Comparison of ENCODE assay signal across 15 cellular contexts in the genomic region with DNA sequence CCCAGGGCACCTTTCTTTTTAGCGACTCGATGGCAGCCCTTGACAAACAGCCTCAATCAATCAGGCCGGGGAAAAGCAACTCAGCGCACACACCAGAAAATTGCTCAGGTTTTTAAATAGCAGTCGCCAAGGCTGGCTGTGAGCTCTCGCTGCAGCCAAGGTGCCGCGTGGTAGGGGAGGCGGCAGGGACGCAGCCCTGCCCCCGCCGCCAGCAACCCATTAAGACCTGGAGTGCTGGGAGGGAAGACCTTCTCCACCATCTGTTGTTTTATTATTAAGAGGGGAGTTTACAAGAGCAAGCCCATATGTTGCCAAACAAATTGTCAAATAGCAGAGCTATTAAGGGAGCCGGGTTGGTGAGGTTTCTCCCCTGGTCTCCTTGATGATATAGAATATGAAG. TPM values are rescaled to one million over a fixed set of nuclear protein-coding genes. Genes with fewer than 3 reads are reported as not detected.
DNase-seq lines count a peak whose midpoint lies in the region; ATAC-seq, FAIRE-seq and TF ChIP-seq lines count a peak whose summit lies in the region.
"Had no signal": no experiment of that assay in that cellular context is flagged by ENCODE, and none has a peak within 500 bp of the region (broad histone marks: within the 10 kb centered on the region; RNA-seq: fewer than 3 reads in every experiment).

No MANE protein-coding gene starts in this region.

- no peaks in the 10 kb centered on the region for H3K36me3 Mint-ChIP-seq in neural crest cell (ENCODE audit: low read depth)
- H3K36me3 Mint-ChIP-seq in stimulated activated memory B cell treated with anti-CD40 and anti-IgM and Interleukin-4, amounts not matched to agents 10 μg/mL and 1 μg/mL and 100 μg/mL, for 72 hours = no peaks in the 10 kb centered on the region
- H3K36me3 Mint-ChIP-seq: activated naive CD8-positive, alpha-beta T cell treated with anti-CD3 and anti-CD28 coated beads, Interleukin-2, amount 10 ng/mL, durations not matched to agents 7 days and 5 days had no signal

- peak overlapping the region; percentile 25 for H3K4me3 Mint-ChIP-seq in neural crest cell
- no peak overlapping the region for H3K4me3 Mint-ChIP-seq in stimulated activated memory B cell treated with anti-CD40 and anti-IgM and Interleukin-4, amounts not matched to agents 10 μg/mL and 1 μg/mL and 100 μg/mL, for 72 hours
- H3K4me3 Mint-ChIP-seq: activated CD8-positive, alpha-beta T cell treated with anti-CD3 and anti-CD28 coated beads for 36 hours; activated naive CD8-positive, alpha-beta T cell treated with anti-CD3 and anti-CD28 coated beads, Interleukin-2, amount 10 ng/mL, durations not matched to agents 7 days and 5 days; T-helper 1 cell treated with Interleukin-12 subunit alpha and Interleukin-12 subunit beta and Interleukin-4 antibody, amounts not matched to agents 30 μg/mL and 1 μg/mL, for 36 hours had no signal

- TF ChIP-seq CTCF in neural crest cell (conservative IDR thresholded peaks at IDR 0.05) = no peak

- ATAC-seq in stimulated activated memory B cell treated with anti-CD40 and anti-IgM and Interleukin-4, amounts not matched to agents 10 μg/mL and 1 μg/mL and 100 μg/mL, for 72 hours = no peak
- ATAC-seq: activated CD8-positive, alpha-beta T cell treated with anti-CD3 and anti-CD28 coated beads for 36 hours; HCT116; Right ventricle myocardium inferior had no signal

- H3K4me1 Mint-ChIP-seq in neural crest cell = peaks cover 38% of the 10 kb centered on the region
- no peaks in the 10 kb centered on the region for H3K4me1 Mint-ChIP-seq in stimulated activated memory B cell treated with anti-CD40 and anti-IgM and Interleukin-4, amounts not matched to agents 10 μg/mL and 1 μg/mL and 100 μg/mL, for 72 hours
- H3K4me1 Mint-ChIP-seq: activated naive CD8-positive, alpha-beta T cell treated with anti-CD3 and anti-CD28 coated beads, Interleukin-2, amount 10 ng/mL, durations not matched to agents 7 days and 5 days had no signal

- no peak for FAIRE-seq in GM12891 (lab: Jason Lieb, UNC)

- peaks cover 44% of the 10 kb centered on the region for H3K27me3 Mint-ChIP-seq in neural crest cell (ENCODE audit: low read depth)
- peaks cover 92% of the 10 kb centered on the region for H3K27me3 Mint-ChIP-seq in stimulated activated memory B cell treated with anti-CD40 and anti-IgM and Interleukin-4, amounts not matched to agents 10 μg/mL and 1 μg/mL and 100 μg/mL, for 72 hours

- no peak for TF ChIP-seq POLR2A in GM12891 (IDR thresholded peaks at IDR 0.05; ENCODE audit: low read depth, low read length)

- no peak overlapping the region for H3K27ac Mint-ChIP-seq in neural crest cell (ENCODE audit: unreplicated experiment)
- no peak overlapping the region for H3K27ac Mint-ChIP-seq in stimulated activated memory B cell treated with anti-CD40 and anti-IgM and Interleukin-4, amounts not matched to agents 10 μg/mL and 1 μg/mL and 100 μg/mL, for 72 hours
- H3K27ac Mint-ChIP-seq: activated CD8-positive, alpha-beta T cell treated with anti-CD3 and anti-CD28 coated beads for 36 hours; activated naive CD8-positive, alpha-beta T cell treated with anti-CD3 and anti-CD28 coated beads, Interleukin-2, amount 10 ng/mL, durations not matched to agents 7 days and 5 days; T-helper 1 cell treated with Interleukin-12 subunit alpha and Interleukin-12 subunit beta and Interleukin-4 antibody, amounts not matched to agents 30 μg/mL and 1 μg/mL, for 36 hours had no signal

- no peaks in the 10 kb centered on the region for H3K9me3 Mint-ChIP-seq in neural crest cell
- no peaks in the 10 kb centered on the region for H3K9me3 Mint-ChIP-seq in stimulated activated memory B cell treated with anti-CD40 and anti-IgM and Interleukin-4, amounts not matched to agents 10 μg/mL and 1 μg/mL and 100 μg/mL, for 72 hours
- H3K9me3 Mint-ChIP-seq: activated CD8-positive, alpha-beta T cell treated with anti-CD3 and anti-CD28 coated beads for 36 hours; activated naive CD8-positive, alpha-beta T cell treated with anti-CD3 and anti-CD28 coated beads, Interleukin-2, amount 10 ng/mL, durations not matched to agents 7 days and 5 days; T-helper 1 cell treated with Interleukin-12 subunit alpha and Interleukin-12 subunit beta and Interleukin-4 antibody, amounts not matched to agents 30 μg/mL and 1 μg/mL, for 36 hours had no signal

- DNase-seq in DMS79 treated with DMSO at 0.1 percent for 48 hours (lab: John Stamatoyannopoulos, UW) (peak; percentile 88), NCI-H1417 treated with DMSO at 0.1 percent for 48 hours (lab: John Stamatoyannopoulos, UW) (peak; percentile 63), NCI-H82 treated with DMSO at 0.1 percent for 48 hours (lab: John Stamatoyannopoulos, UW; ENCODE audit: unreplicated experiment) (peak; percentile 96), neural crest cell (ENCODE audit: low read depth, low spot score) (no peak), GM12891 (ENCODE audit: insufficient read length, low spot score) (no peak), NOMO-1 treated with DMSO at 0.1 percent for 48 hours (lab: John Stamatoyannopoulos, UW; ENCODE audit: unreplicated experiment) (no peak)
- DNase-seq: activated CD8-positive, alpha-beta T cell treated with anti-CD3 and anti-CD28 coated beads for 36 hours; activated naive CD8-positive, alpha-beta T cell treated with anti-CD3 and anti-CD28 coated beads, Interleukin-2, amount 10 ng/mL, durations not matched to agents 7 days and 5 days; KBM-7; posterior cingulate gyrus; testis had no signal

TF ChIP-seq in GM12891, 5 proteins besides CTCF, POLR2A, EP300 and RAD21:
- no peak for TF ChIP-seq POLR2AphosphoS5 (IDR thresholded peaks at IDR 0.05; ENCODE audit: low read depth, low read length)
- no peak for TF ChIP-seq SPI1 (IDR thresholded peaks at IDR 0.05; ENCODE audit: low read depth, low read length)

RNA-seq across cellular contexts. Expression of a gene that starts 22.6 kb away (rescaled TPM):
- 4.0 and 4.5 TPM in 2 replicates for total RNA-seq in neural crest cell
- polyA plus RNA-seq in GM12891 (2012; ENCODE audit: low read depth, missing spikeins) = 1.1 TPM

Comparison
In these comparisons a context has a peak if more than half of its experiments do, and no peak if none do; other contexts are left out.
1. DNase-seq: peak in DMS79 treated with DMSO at 0.1 percent for 48 hours (single experiment), NCI-H1417 treated with DMSO at 0.1 percent for 48 hours (single experiment) and NCI-H82 treated with DMSO at 0.1 percent for 48 hours (single experiment); none in neural crest cell (single experiment), GM12891 (single experiment) and NOMO-1 treated with DMSO at 0.1 percent for 48 hours (single experiment).